ENCODE assay signal across 20 cellular contexts in the genomic region with DNA sequence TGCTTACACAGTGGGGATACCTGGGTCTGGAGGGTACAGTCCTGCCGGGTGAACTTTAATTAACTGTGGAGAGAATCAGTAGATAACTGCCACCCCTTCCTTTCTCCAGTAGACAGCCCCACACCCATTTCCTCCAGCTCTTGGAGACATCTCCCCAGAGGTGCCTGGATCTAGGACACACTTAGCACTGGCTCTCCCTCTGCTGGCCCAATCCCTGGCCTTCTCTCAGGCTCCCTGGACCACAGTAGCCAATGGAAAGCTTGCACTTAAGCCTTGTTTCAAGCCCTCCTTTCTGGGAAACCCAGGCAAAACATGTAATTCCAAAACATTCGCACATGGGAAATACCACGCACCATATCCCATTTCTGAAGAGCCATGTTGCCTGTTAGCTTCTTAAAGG.
DNase-seq lines count a peak whose midpoint lies in the region; ATAC-seq and TF ChIP-seq lines count a peak whose summit lies in the region.
"Had no signal": no experiment of that assay in that cellular context is flagged by ENCODE, and none has a peak within 500 bp of the region (broad histone marks: within the 10 kb centered on the region; RNA-seq: fewer than 3 reads in every experiment).

No MANE protein-coding gene starts in this region.

- peak; percentile 49 for ATAC-seq in Right ventricle myocardium superior (ENCODE audit: poor library complexity)
- no peak for ATAC-seq in GM21825 (IDR thresholded peaks at IDR 0.05; ENCODE audit: unreplicated experiment)
- ATAC-seq: HCT116 had no signal

- H3K27ac ChIP-seq in right atrium auricular region: no peak overlapping the region
- H3K27ac ChIP-seq in left ventricle myocardium inferior (replicated peaks): peak overlapping the region; percentile 31
- peak overlapping the region; percentile 37 to 43 for H3K27ac ChIP-seq in prostate gland

- H3K4me1 ChIP-seq in right atrium auricular region (peaks cover 0 to 37% of the 10 kb centered on the region in 2 donors), left ventricle myocardium inferior (peaks cover 52% of the 10 kb centered on the region), prostate gland (replicated peaks) (peaks cover 19% of the 10 kb centered on the region)

- H3K9me3 ChIP-seq in right atrium auricular region (peaks cover 0 to 1% of the 10 kb centered on the region in 2 donors), left ventricle myocardium inferior (replicated peaks) (peaks cover under 1% of the 10 kb centered on the region), prostate gland (no peaks in the 10 kb centered on the region)
- H3K9me3 ChIP-seq: BE2C had no signal

- no peak for DNase-seq in Right ventricle myocardium superior
- DNase-seq in right atrium auricular region (ENCODE audit: low spot score): no peak
- DNase-seq in left ventricle myocardium inferior: peak; percentile 23
- no peak for DNase-seq in prostate gland (ENCODE audit: low spot score)
- DNase-seq in NAMALWA (ENCODE audit: low spot score): no peak
- DNase-seq in DMS114 treated with DMSO at 0.1 percent for 48 hours (lab: John Stamatoyannopoulos, UW; ENCODE audit: unreplicated experiment): no peak
- no peak for DNase-seq in NCI-H1092 (lab: John Stamatoyannopoulos, UW)
- DNase-seq: 8988T; BE2C; Calu3; CD4-positive, alpha-beta T cell; Karpas-422; MM.1S; NCI-H187 treated with DMSO at 0.1 percent for 48 hours; NCI-H2171; NCI-H446 treated with DMSO at 0.1 percent for 48 hours; OCI-M1; RPMI8226 had no signal

- no peaks in the 10 kb centered on the region for H3K36me3 ChIP-seq in right atrium auricular region
- H3K36me3 ChIP-seq in left ventricle myocardium inferior: no peaks in the 10 kb centered on the region
- H3K36me3 ChIP-seq in prostate gland: no peaks in the 10 kb centered on the region
- H3K36me3 ChIP-seq: BE2C had no signal

- no peak overlapping the region for H3K4me3 ChIP-seq in right atrium auricular region
- no peak overlapping the region for H3K4me3 ChIP-seq in left ventricle myocardium inferior
- H3K4me3 ChIP-seq in prostate gland: no peak overlapping the region

- H3K27me3 ChIP-seq in right atrium auricular region (no peaks in the 10 kb centered on the region), left ventricle myocardium inferior (ENCODE audit: low read depth) (no peaks in the 10 kb centered on the region), prostate gland (replicated peaks; ENCODE audit: insufficient read depth) (no peaks in the 10 kb centered on the region)
- H3K27me3 ChIP-seq: BE2C had no signal

- intact Hi-C loops in Right ventricle myocardium superior (cut with DNase I) (no loop called here), left ventricle myocardium inferior (cut with micrococcal nuclease) (no loop called here), prostate gland (cut with DNase I) (loop anchor here (10.0 kb wide), 1 partner anchor 82 kb away; no protein-coding TSS in a partner anchor)

- TF ChIP-seq CTCF in right atrium auricular region (IDR thresholded peaks at IDR 0.05): no peak
- peak; percentile 7 for TF ChIP-seq CTCF in left ventricle myocardium inferior (IDR thresholded peaks at IDR 0.05; ENCODE audit: borderline replicate concordance)
- no peak for TF ChIP-seq CTCF in prostate gland (IDR thresholded peaks at IDR 0.05)

- 63% methylated on average over 3 of the region's 3 CpGs for WGBS in prostate gland

- no peak for TF ChIP-seq POLR2A in prostate gland (IDR thresholded peaks at IDR 0.05)

Comparison
In these comparisons a context has a peak if more than half of its experiments do, and no peak if none do; other contexts are left out.
1. H3K27ac ChIP-seq: peak in left ventricle myocardium inferior (single experiment) and prostate gland (2 of 2); none in right atrium auricular region (0 of 2).